26 cellular contexts compared by ENCODE assay signal in genomic region chr6:148217921-148218320, GRCh38.
DNase-seq lines count a peak whose midpoint lies in the region; ATAC-seq and TF ChIP-seq lines count a peak whose summit lies in the region.
"Had no signal": no experiment of that assay in that cellular context is flagged by ENCODE, and none has a peak within 500 bp of the region (broad histone marks: within the 10 kb centered on the region; RNA-seq: fewer than 3 reads in every experiment).

No MANE protein-coding gene starts in this region.

- TF ChIP-seq CTCF in right atrium auricular region (IDR thresholded peaks at IDR 0.05) (no peak), brain (conservative IDR thresholded peaks at IDR 0.05) (no peak)

- peaks cover 0 to 5% of the 10 kb centered on the region in 2 donors for H3K4me1 ChIP-seq in right atrium auricular region

- no peak overlapping the region for H3K4me3 ChIP-seq in right atrium auricular region
- H3K4me3 ChIP-seq: GM12878, ovary, right lobe of liver, upper lobe of left lung had no signal

- no peak for ATAC-seq in Right ventricle myocardium superior (ENCODE audit: poor library complexity)
- no peak for ATAC-seq in GM18520 (IDR thresholded peaks at IDR 0.05; ENCODE audit: unreplicated experiment)
- ATAC-seq: activated CD8-positive, alpha-beta T cell treated with anti-CD3 and anti-CD28 coated beads, Interleukin-2, amount 10 ng/mL, durations not matched to agents 7 days and 5 days; GM12878; natural killer cell had no signal

- H3K27me3 Mint-ChIP-seq in brain: no peaks in the 10 kb centered on the region

- intact Hi-C loops in Right ventricle myocardium superior (cut with DNase I): no loop called here

- DNase-seq in right atrium auricular region (ENCODE audit: low spot score) (no peak), Right ventricle myocardium superior (no peak), medulla oblongata (ENCODE audit: extremely low spot score) (peak; percentile 45), anterior cingulate cortex (lab: John Stamatoyannopoulos, UW) (no peak), dedifferentiated amniotic fluid mesenchymal stem cell (ENCODE audit: extremely low spot score) (no peak)
- DNase-seq: activated CD8-positive, alpha-beta T cell treated with anti-CD3 and anti-CD28 coated beads, Interleukin-2, amount 10 ng/mL, durations not matched to agents 7 days and 5 days; activated effector memory CD4-positive, alpha-beta T cell treated with anti-CD3 and anti-CD28 coated beads, Interleukin-2, amount 50 U/mL, for 16 hours; Calu3; effector CD8-positive, alpha-beta T cell; hippocampal formation; natural killer cell; NCI-H1105 treated with DMSO at 0.1 percent for 48 hours; NCI-H2029; NCI-H446; NCI-H774; ovary; stimulated activated CD4-positive, alpha-beta T cell treated with anti-CD3 and anti-CD28 coated beads, Interleukin-12 subunit alpha, Interleukin-12 subunit beta, amount 100 ng/mL, for 4 hours; stimulated activated CD4-positive, alpha-beta T cell treated with anti-CD3 and anti-CD28 coated beads, Interleukin-4, amount 100 ng/mL, for 1 hour; upper lobe of left lung had no signal

- no peaks in the 10 kb centered on the region for H3K27me3 ChIP-seq in right atrium auricular region
- H3K27me3 ChIP-seq: ovary, right lobe of liver, upper lobe of left lung had no signal

- H3K9me3 ChIP-seq in right atrium auricular region: no peaks in the 10 kb centered on the region
- H3K9me3 ChIP-seq: ovary, right lobe of liver, upper lobe of left lung had no signal

- H3K4me3 Mint-ChIP-seq in brain: no peak overlapping the region
- H3K4me3 Mint-ChIP-seq: activated CD8-positive, alpha-beta T cell treated with anti-CD3 and anti-CD28 coated beads, Interleukin-2, amount 10 ng/mL, durations not matched to agents 7 days and 5 days; CD14-positive monocyte; natural killer cell; T-helper 2 cell treated with Interferon-gamma antibody and Interleukin-4, amounts not matched to agents 5 μg/mL and 100 μg/mL, for 36 hours had no signal

- peaks cover 49% of the 10 kb centered on the region for H3K4me1 Mint-ChIP-seq in brain
- H3K4me1 Mint-ChIP-seq: CD14-positive monocyte, natural killer cell had no signal

- no peaks in the 10 kb centered on the region for H3K36me3 ChIP-seq in right atrium auricular region
- H3K36me3 ChIP-seq: ovary, right lobe of liver, upper lobe of left lung had no signal

- no peaks in the 10 kb centered on the region for H3K36me3 Mint-ChIP-seq in brain
- H3K36me3 Mint-ChIP-seq: CD14-positive monocyte, natural killer cell had no signal

- H3K27ac ChIP-seq in right atrium auricular region: peak overlapping the region; percentile 1 to 30
- H3K27ac ChIP-seq: ovary, right lobe of liver, RWPE1, upper lobe of left lung had no signal

- no peaks in the 10 kb centered on the region for H3K9me3 Mint-ChIP-seq in brain
- H3K9me3 Mint-ChIP-seq: natural killer cell; T-helper 2 cell treated with Interferon-gamma antibody and Interleukin-4, amounts not matched to agents 5 μg/mL and 100 μg/mL, for 36 hours had no signal

- peak overlapping the region in 4 of 5 experiments; percentile 2 to 59 (median 12) for H3K27ac Mint-ChIP-seq in brain
- H3K27ac Mint-ChIP-seq: activated CD8-positive, alpha-beta T cell treated with anti-CD3 and anti-CD28 coated beads, Interleukin-2, amount 10 ng/mL, durations not matched to agents 7 days and 5 days; CD14-positive monocyte; natural killer cell; T-helper 2 cell treated with Interferon-gamma antibody and Interleukin-4, amounts not matched to agents 5 μg/mL and 100 μg/mL, for 36 hours had no signal
